ENCODE assay signal across 17 cellular contexts in genomic region chr2:152440460-152440859, GRCh38.
"Had no signal": no experiment of that assay in that cellular context is flagged by ENCODE, and none has a peak within 500 bp of the region (broad histone marks: within the 10 kb centered on the region; RNA-seq: fewer than 3 reads in every experiment).

No MANE protein-coding gene starts in this region.

- ATAC-seq: natural killer cell; stimulated activated naive B cell treated with anti-CD40 and anti-IgM and Interleukin-4, amounts not matched to agents 10 μg/mL and 1 μg/mL and 100 μg/mL, for 72 hours had no signal

- H3K27me3 ChIP-seq: sigmoid colon, spleen, tibial artery, uterus had no signal

- H3K36me3 Mint-ChIP-seq: activated naive CD8-positive, alpha-beta T cell; natural killer cell; stimulated activated naive B cell treated with anti-CD40 and anti-IgM and Interleukin-4, amounts not matched to agents 10 μg/mL and 1 μg/mL and 100 μg/mL, for 72 hours had no signal

- H3K27ac ChIP-seq: sigmoid colon, spleen, tibial artery, uterus, WERI-Rb-1 had no signal

- H3K9me3 ChIP-seq: sigmoid colon, spleen, tibial artery, uterus had no signal

- H3K27ac Mint-ChIP-seq: activated naive CD8-positive, alpha-beta T cell; activated T-helper 1 cell treated with anti-CD3 and anti-CD28 coated beads, Interleukin-12 subunit alpha, Interleukin-12 subunit beta, Interleukin-2, Interleukin-4 antibody, amounts not matched to agents 30 ng/mL and 10 ng/mL and 1 ng/mL, durations not matched to agents 14 hours and 24 hours and 36 hours; endodermal cell; natural killer cell; stimulated activated naive B cell treated with anti-CD40 and anti-IgM and Interleukin-4, amounts not matched to agents 10 μg/mL and 1 μg/mL and 100 μg/mL, for 72 hours had no signal

- H3K4me3 ChIP-seq: sigmoid colon, spleen, tibial artery, uterus had no signal

- H3K27me3 Mint-ChIP-seq: activated naive CD8-positive, alpha-beta T cell had no signal

- H3K36me3 ChIP-seq: sigmoid colon, spleen, tibial artery, uterus, WERI-Rb-1 had no signal

- H3K4me1 Mint-ChIP-seq: natural killer cell; stimulated activated naive B cell treated with anti-CD40 and anti-IgM and Interleukin-4, amounts not matched to agents 10 μg/mL and 1 μg/mL and 100 μg/mL, for 72 hours had no signal

- H3K4me3 Mint-ChIP-seq: activated naive CD8-positive, alpha-beta T cell; activated T-helper 1 cell treated with anti-CD3 and anti-CD28 coated beads, Interleukin-12 subunit alpha, Interleukin-12 subunit beta, Interleukin-2, Interleukin-4 antibody, amounts not matched to agents 30 ng/mL and 10 ng/mL and 1 ng/mL, durations not matched to agents 14 hours and 24 hours and 36 hours; endodermal cell; natural killer cell; stimulated activated naive B cell treated with anti-CD40 and anti-IgM and Interleukin-4, amounts not matched to agents 10 μg/mL and 1 μg/mL and 100 μg/mL, for 72 hours had no signal

- DNase-seq: activated CD4-positive, alpha-beta T cell treated with anti-CD3 and anti-CD28 coated beads, Interleukin-2, amount 50 U/mL, for 48 hours; activated gamma-delta T cell treated with Interleukin-2 at 50 U/mL for 16 hours; activated T-cell treated with anti-CD3 and anti-CD28 coated beads for 4 hours; caudate nucleus; erythroblast; mesenchymal stem cell; natural killer cell; sigmoid colon; spleen; stimulated activated CD4-positive, alpha-beta T cell treated with anti-CD3 and anti-CD28 coated beads, Interleukin-4, amount 100 ng/mL, for 4 hours; stimulated activated naive B cell treated with anti-CD40 and anti-IgM and Interleukin-4, amounts not matched to agents 10 μg/mL and 1 μg/mL and 100 μg/mL, for 72 hours; tibial artery; uterus; WERI-Rb-1 had no signal

- H3K4me1 ChIP-seq: uterus had no signal

- H3K9me3 Mint-ChIP-seq: activated T-helper 1 cell treated with anti-CD3 and anti-CD28 coated beads, Interleukin-12 subunit alpha, Interleukin-12 subunit beta, Interleukin-2, Interleukin-4 antibody, amounts not matched to agents 30 ng/mL and 10 ng/mL and 1 ng/mL, durations not matched to agents 14 hours and 24 hours and 36 hours; endodermal cell; natural killer cell; stimulated activated naive B cell treated with anti-CD40 and anti-IgM and Interleukin-4, amounts not matched to agents 10 μg/mL and 1 μg/mL and 100 μg/mL, for 72 hours had no signal
